In genomic region chr4:158829254-158829653, GRCh38 we compare ENCODE assay signal across 26 cellular contexts.
"Had no signal": no experiment of that assay in that cellular context is flagged by ENCODE, and none has a peak within 500 bp of the region (broad histone marks: within the 10 kb centered on the region; RNA-seq: fewer than 3 reads in every experiment).

No MANE protein-coding gene starts in this region.

- H3K4me3 ChIP-seq: gastrocnemius medialis, lower lobe of right lung, spleen, tibial nerve had no signal

- H3K9me3 Mint-ChIP-seq: activated CD8-positive, alpha-beta T cell treated with anti-CD3 and anti-CD28 coated beads for 36 hours; activated naive CD4-positive, alpha-beta T cell treated with anti-CD3 and anti-CD28 coated beads, Interleukin-2, amount 50 U/mL, for 24 hours; activated naive CD8-positive, alpha-beta T cell treated with anti-CD3 and anti-CD28 coated beads, Interleukin-2, amount 50 U/mL, for 24 hours; activated T-cell treated with anti-CD3 and anti-CD28 coated beads, Interleukin-2, amount 50 U/mL, for 4 hours; activated T-helper 2 cell treated with anti-CD3 and anti-CD28 coated beads, Interferon-gamma antibody, Interleukin-2, Interleukin-4, amounts not matched to agents 10 μg/mL and 5 μg/mL and 100 μg/mL, durations not matched to agents 14 hours and 24 hours and 36 hours; central memory CD8-positive, alpha-beta T cell; neural crest cell; WTC11 had no signal

- H3K27ac ChIP-seq: lower lobe of right lung, parathyroid adenoma, spleen, tibial nerve had no signal

- H3K27me3 Mint-ChIP-seq: activated CD8-positive, alpha-beta T cell treated with anti-CD3 and anti-CD28 coated beads for 36 hours; activated naive CD4-positive, alpha-beta T cell treated with anti-CD3 and anti-CD28 coated beads, Interleukin-2, amount 50 U/mL, for 24 hours; central memory CD8-positive, alpha-beta T cell; T-helper 17 cell had no signal

- H3K27ac Mint-ChIP-seq: activated CD8-positive, alpha-beta T cell treated with anti-CD3 and anti-CD28 coated beads for 36 hours; activated naive CD4-positive, alpha-beta T cell treated with anti-CD3 and anti-CD28 coated beads, Interleukin-2, amount 50 U/mL, for 24 hours; activated naive CD8-positive, alpha-beta T cell treated with anti-CD3 and anti-CD28 coated beads, Interleukin-2, amount 50 U/mL, for 24 hours; activated T-helper 2 cell treated with anti-CD3 and anti-CD28 coated beads, Interferon-gamma antibody, Interleukin-2, Interleukin-4, amounts not matched to agents 10 μg/mL and 5 μg/mL and 100 μg/mL, durations not matched to agents 14 hours and 24 hours and 36 hours; T-helper 17 cell had no signal

- H3K79me2 ChIP-seq: parathyroid adenoma had no signal

- H3K27me3 ChIP-seq: gastrocnemius medialis, tibial nerve had no signal

- H2AFZ ChIP-seq: parathyroid adenoma had no signal

- H3K9me3 ChIP-seq: gastrocnemius medialis, lower lobe of right lung, spleen, tibial nerve had no signal

- DNase-seq: activated CD4-positive, alpha-beta T cell treated with anti-CD3 and anti-CD28 coated beads, Interleukin-2, amount 50 U/mL, for 1 hour; activated CD8-positive, alpha-beta T cell treated with anti-CD3 and anti-CD28 coated beads for 36 hours; activated naive CD8-positive, alpha-beta T cell treated with anti-CD3 and anti-CD28 coated beads, Interleukin-2, amount 50 U/mL, for 24 hours; activated T-cell treated with anti-CD3 and anti-CD28 coated beads, Interleukin-2, amount 50 U/mL, for 4 hours; amygdala; effector memory CD4-positive, alpha-beta T cell; gastrocnemius medialis; glutamatergic neuron; lower lobe of right lung; mesendoderm; nucleus accumbens; right cardiac atrium; spleen; stimulated activated naive CD4-positive, alpha-beta T cell; T-helper 17 cell; T1000 had no signal

- H3K4me3 Mint-ChIP-seq: activated CD8-positive, alpha-beta T cell treated with anti-CD3 and anti-CD28 coated beads for 36 hours; activated naive CD4-positive, alpha-beta T cell treated with anti-CD3 and anti-CD28 coated beads, Interleukin-2, amount 50 U/mL, for 24 hours; activated naive CD8-positive, alpha-beta T cell treated with anti-CD3 and anti-CD28 coated beads, Interleukin-2, amount 50 U/mL, for 24 hours; activated T-cell treated with anti-CD3 and anti-CD28 coated beads, Interleukin-2, amount 50 U/mL, for 4 hours; central memory CD8-positive, alpha-beta T cell; neural crest cell; T-helper 17 cell; WTC11 had no signal

- FAIRE-seq: bronchial epithelial cell, keratinocyte, urothelium cell line had no signal
